In genomic region chr7:119931230-119931824, GRCh38 we compare ENCODE assay signal across 2 cellular contexts.
TF ChIP-seq lines count a peak whose summit lies in the region.

No MANE protein-coding gene starts in this region.

TF ChIP-seq in HCT116, 20 proteins besides CTCF, POLR2A, EP300 and RAD21 (continued from another document):
- TF ChIP-seq ZBTB33 (IDR thresholded peaks at IDR 0.05; ENCODE audit: extremely low read depth, insufficient replicate concordance, low read length) (no peak), EZH2phosphoT487 (IDR thresholded peaks at IDR 0.05; ENCODE audit: borderline replicate concordance) (no peak), FOSL1 (IDR thresholded peaks at IDR 0.05; ENCODE audit: low read depth) (no peak), ZNF274 (IDR thresholded peaks at IDR 0.05; ENCODE audit: low read depth, low read length) (no peak), EZH2 (IDR thresholded peaks at IDR 0.05) (no peak), YY1 (IDR thresholded peaks at IDR 0.05; ENCODE audit: extremely low read depth, insufficient replicate concordance, low read depth, low read length) (no peak), CEBPB (IDR thresholded peaks at IDR 0.05; ENCODE audit: low read depth) (no peak), POLR2AphosphoS5 (IDR thresholded peaks at IDR 0.05; ENCODE audit: low read depth, low read length) (no peak), MAX (IDR thresholded peaks at IDR 0.05) (no peak), ZFX (IDR thresholded peaks at IDR 0.05) (no peak), TCF7L2 (IDR thresholded peaks at IDR 0.05; ENCODE audit: borderline replicate concordance, extremely low read depth, insufficient read depth, insufficient read length) (no peak), SIN3A (IDR thresholded peaks at IDR 0.05; ENCODE audit: low read depth) (no peak), EGR1 (IDR thresholded peaks at IDR 0.05; ENCODE audit: low read depth) (no peak), CBX3 (IDR thresholded peaks at IDR 0.05; ENCODE audit: low read depth) (no peak), SRF (IDR thresholded peaks at IDR 0.05; ENCODE audit: low read depth) (no peak), ATF3 (IDR thresholded peaks at IDR 0.05) (no peak), SP1 (IDR thresholded peaks at IDR 0.05; ENCODE audit: low read depth) (no peak), REST (IDR thresholded peaks at IDR 0.05; ENCODE audit: low read depth) (no peak)

TF ChIP-seq in K562, 482 proteins besides CTCF, POLR2A, EP300 and RAD21 (continued from another document and continues in another):
- TF ChIP-seq HMBOX1 (IDR thresholded peaks at IDR 0.05) (peak; percentile 71; the same call in 1 of the 2 replicates), MIER1 (IDR thresholded peaks at IDR 0.05; ENCODE audit: low read depth) (no peak), BCOR (IDR thresholded peaks at IDR 0.05) (no peak), BRD4 (IDR thresholded peaks at IDR 0.05) (no peak), ZNF316 (IDR thresholded peaks at IDR 0.05) (peak; percentile 70; the same call in 1 of the 2 replicates), ZBTB9 (CRISPR knock-in tag; IDR thresholded peaks at IDR 0.05) (no peak), DACH1 (IDR thresholded peaks at IDR 0.05; ENCODE audit: partially characterized antibody) (no peak), TCF15 (CRISPR knock-in tag; IDR thresholded peaks at IDR 0.05) (no peak), PHB2 (IDR thresholded peaks at IDR 0.05; ENCODE audit: low read depth) (no peak), REST (CRISPR knock-in tag; IDR thresholded peaks at IDR 0.05; ENCODE audit: low read depth) (no peak), ZNF232 (CRISPR knock-in tag; IDR thresholded peaks at IDR 0.05) (no peak), ZNF592 (IDR thresholded peaks at IDR 0.05) (no peak), ZKSCAN8 (CRISPR knock-in tag; IDR thresholded peaks at IDR 0.05) (no peak), IRF2 (CRISPR knock-in tag; IDR thresholded peaks at IDR 0.05) (no peak), FOXA1 (IDR thresholded peaks at IDR 0.05; ENCODE audit: borderline replicate concordance) (no peak), ZNF347 (CRISPR knock-in tag; IDR thresholded peaks at IDR 0.05; ENCODE audit: low read depth) (no peak), MTA1 (IDR thresholded peaks at IDR 0.05; ENCODE audit: borderline replicate concordance) (no peak), KLF1 (tag; IDR thresholded peaks at IDR 0.05) (no peak), MEF2A (IDR thresholded peaks at IDR 0.05; ENCODE audit: control insufficient read depth, low read depth, low read length) (no peak), GTF2A2 (tag; IDR thresholded peaks at IDR 0.05) (no peak), DPF2 (IDR thresholded peaks at IDR 0.05) (0 out of 2 replicates have a peak, but pooled peaks have one; percentile 25), RAD51 (IDR thresholded peaks at IDR 0.05; ENCODE audit: borderline replicate concordance, low read depth) (no peak), PCBP2 (IDR thresholded peaks at IDR 0.05; ENCODE audit: low read depth, low read length, poor library complexity, severe bottlenecking) (no peak), FIP1L1 (IDR thresholded peaks at IDR 0.05; ENCODE audit: low read depth, low read length, poor library complexity, severe bottlenecking) (no peak), ZBTB12 (CRISPR knock-in tag; IDR thresholded peaks at IDR 0.05) (no peak), CBFA2T3 (IDR thresholded peaks at IDR 0.05) (peak; percentile 35; the same call in 1 of the 2 replicates), ZNF354B (CRISPR knock-in tag; IDR thresholded peaks at IDR 0.05) (no peak), KLF6 (CRISPR knock-in tag; IDR thresholded peaks at IDR 0.05; ENCODE audit: borderline replicate concordance) (no peak), CTBP1 (IDR thresholded peaks at IDR 0.05; ENCODE audit: borderline replicate concordance) (no peak), FOXK1 (CRISPR knock-in tag; IDR thresholded peaks at IDR 0.05; ENCODE audit: borderline replicate concordance) (no peak), SIRT6 (IDR thresholded peaks at IDR 0.05; ENCODE audit: low read depth, low read length) (no peak), RCOR1 (IDR thresholded peaks at IDR 0.05; ENCODE audit: borderline replicate concordance in 1 of 2, low read depth in 2 of 2, low read length in 2 of 2) (peak in 1 of 2 experiments; percentile 33; a peak in 1 of 4 replicates), MAFG (tag; conservative IDR thresholded peaks at IDR 0.05) (peak; percentile 25; the same call in 1 of the 2 replicates), ATF3 (IDR thresholded peaks at IDR 0.05) (no peak), ATF3 (CRISPR knock-in tag; conservative IDR thresholded peaks at IDR 0.05) (no peak), ZNF717 (CRISPR knock-in tag; IDR thresholded peaks at IDR 0.05) (no peak), CHAMP1 (IDR thresholded peaks at IDR 0.05) (0 out of 2 replicates have a peak, but pooled peaks have one; percentile 51), EHMT2 (IDR thresholded peaks at IDR 0.05) (peak; percentile 49; the same call in 1 of the 2 replicates), GABPB1 (CRISPR knock-in tag; IDR thresholded peaks at IDR 0.05) (no peak), FOXJ2 (tag; IDR thresholded peaks at IDR 0.05) (no peak), FOXM1 (IDR thresholded peaks at IDR 0.05; ENCODE audit: low read depth) (no peak), FOXM1 (CRISPR knock-in tag; IDR thresholded peaks at IDR 0.05; ENCODE audit: low read depth) (no peak)
